ENCODE assay signal across 1 cellular context in genomic region chr16:16145286-16145685, GRCh38.
TF ChIP-seq lines count a peak whose summit lies in the region.

No MANE protein-coding gene starts in this region.

TF ChIP-seq in H1, 55 proteins besides CTCF, POLR2A, EP300 and RAD21 (continued from another document):
- TF ChIP-seq CHD7 (IDR thresholded peaks at IDR 0.05; ENCODE audit: insufficient replicate concordance, low read length), result no peak
- TF ChIP-seq CREB1 (IDR thresholded peaks at IDR 0.05), result no peak
- no peak for TF ChIP-seq ZNF274 (IDR thresholded peaks at IDR 0.05; ENCODE audit: borderline replicate concordance, extremely low read depth, low read length)
- TF ChIP-seq TAF1 (IDR thresholded peaks at IDR 0.05; ENCODE audit: low read depth, low read length), result no peak
- no peak for TF ChIP-seq TCF12 (IDR thresholded peaks at IDR 0.05; ENCODE audit: low read depth, low read length)
- no peak for TF ChIP-seq BRCA1 (IDR thresholded peaks at IDR 0.05; ENCODE audit: low read depth, low read length)
- TF ChIP-seq ASH2L (IDR thresholded peaks at IDR 0.05; ENCODE audit: low read length), result no peak
- TF ChIP-seq CEBPB (IDR thresholded peaks at IDR 0.05; ENCODE audit: low read depth, low read length), result no peak
- no peak for TF ChIP-seq KDM1A (IDR thresholded peaks at IDR 0.05; ENCODE audit: borderline replicate concordance, low read length)
- no peak for TF ChIP-seq CHD2 (IDR thresholded peaks at IDR 0.05; ENCODE audit: low read length)
- TF ChIP-seq SAP30 (IDR thresholded peaks at IDR 0.05; ENCODE audit: insufficient read depth, insufficient replicate concordance, low read length), result no peak
- TF ChIP-seq CBX8 (IDR thresholded peaks at IDR 0.05; ENCODE audit: borderline replicate concordance, low read depth, low read length), result no peak
- TF ChIP-seq GTF2F1 (IDR thresholded peaks at IDR 0.05; ENCODE audit: borderline replicate concordance, low read depth, low read length), result no peak
- TF ChIP-seq E2F6 (IDR thresholded peaks at IDR 0.05), result no peak
- TF ChIP-seq SIN3A (conservative IDR thresholded peaks at IDR 0.05 in 1 of 2, IDR thresholded peaks at IDR 0.05 in 1 of 2; ENCODE audit: low read depth in 1 of 2, low read length in 2 of 2), result no peak
- TF ChIP-seq CBX5 (IDR thresholded peaks at IDR 0.05; ENCODE audit: low read depth, low read length), result no peak
- TF ChIP-seq POLR2AphosphoS5 (IDR thresholded peaks at IDR 0.05; ENCODE audit: low read depth, low read length), result no peak
- TF ChIP-seq GABPA (IDR thresholded peaks at IDR 0.05; ENCODE audit: borderline replicate concordance, insufficient read depth, low read length), result no peak
TF ChIP-seq in H1: peak in this region for 0.
